Comparison of ENCODE assay signal across 18 cellular contexts in the genomic region with DNA sequence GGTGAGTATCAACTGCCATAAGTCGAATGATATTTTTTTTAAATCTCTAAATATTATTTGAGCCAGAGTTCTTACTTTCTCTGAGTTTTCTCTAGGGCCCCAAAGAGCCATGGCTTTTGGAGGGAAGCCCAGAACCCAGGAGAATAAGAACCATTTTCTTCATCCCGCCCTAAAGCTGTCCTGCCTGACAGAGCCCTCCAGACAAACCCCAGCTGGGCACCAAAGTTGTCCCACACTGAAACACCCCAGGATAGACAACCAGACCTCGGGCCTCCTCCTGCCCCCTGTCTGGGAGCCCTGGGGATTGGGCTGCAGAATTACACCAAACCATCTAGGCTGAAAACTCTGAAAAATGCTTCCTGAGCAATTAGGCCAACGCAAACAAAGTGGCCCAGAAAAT.
A peak's percentile ranks its signal among the peaks of the same experiment; 100 is the strongest.
DNase-seq lines count a peak whose midpoint lies in the region; ATAC-seq, FAIRE-seq and TF ChIP-seq lines count a peak whose summit lies in the region.
"Had no signal": no experiment of that assay in that cellular context is flagged by ENCODE, and none has a peak within 500 bp of the region (broad histone marks: within the 10 kb centered on the region; RNA-seq: fewer than 3 reads in every experiment).

No MANE protein-coding gene starts in this region.

- no peaks in the 10 kb centered on the region for H3K36me3 ChIP-seq in smooth muscle cell (ENCODE audit: low read depth)
- H3K36me3 ChIP-seq: Peyer's patch, SJSA1 had no signal

- H3K27ac ChIP-seq in smooth muscle cell (ENCODE audit: low read depth), result peak overlapping the region; percentile 37
- H3K27ac ChIP-seq: Peyer's patch, SJSA1 had no signal

- peaks cover 15% of the 10 kb centered on the region for H3K27me3 Mint-ChIP-seq in activated T-cell treated with anti-CD3 and anti-CD28 coated beads, Interleukin-2, amount 50 U/mL, for 72 hours (ENCODE audit: low read depth)
- peaks cover 5% of the 10 kb centered on the region for H3K27me3 Mint-ChIP-seq in T-helper 17 cell

- no peaks in the 10 kb centered on the region for H3K36me3 Mint-ChIP-seq in activated T-cell treated with anti-CD3 and anti-CD28 coated beads, Interleukin-2, amount 50 U/mL, for 72 hours (ENCODE audit: insufficient read depth in 2 of 2)
- H3K36me3 Mint-ChIP-seq in T-helper 17 cell (ENCODE audit: low read depth), result no peaks in the 10 kb centered on the region

- no peak for FAIRE-seq in H54 (lab: Jason Lieb, UNC)
- FAIRE-seq: A204.1 had no signal

- peak overlapping the region; percentile 51 to 52 for H3K4me3 Mint-ChIP-seq in activated T-cell treated with anti-CD3 and anti-CD28 coated beads, Interleukin-2, amount 50 U/mL, for 72 hours
- peak overlapping the region; percentile 55 for H3K4me3 Mint-ChIP-seq in T-helper 17 cell
- H3K4me3 Mint-ChIP-seq: B cell, H9, HFFc6 had no signal

- peaks cover 16% of the 10 kb centered on the region for H3K4me1 Mint-ChIP-seq in activated T-cell treated with anti-CD3 and anti-CD28 coated beads, Interleukin-2, amount 50 U/mL, for 72 hours (ENCODE audit: low read depth)
- H3K4me1 Mint-ChIP-seq in T-helper 17 cell, result peaks cover 5% of the 10 kb centered on the region
- H3K4me1 Mint-ChIP-seq: B cell had no signal

- peaks cover 7% of the 10 kb centered on the region for H3K4me1 ChIP-seq in smooth muscle cell (ENCODE audit: low read depth)
- H3K4me1 ChIP-seq: Peyer's patch, SJSA1 had no signal

- no peak for DNase-seq in activated T-cell treated with anti-CD3 and anti-CD28 coated beads, Interleukin-2, amount 50 U/mL, for 72 hours
- no peak for DNase-seq in activated T-cell treated with anti-CD3 and anti-CD28 coated beads, Interleukin-2, amount 50 U/mL, for 1 hour
- DNase-seq in T-helper 17 cell, result no peak
- no peak for DNase-seq in left ventricle myocardium superior
- no peak for DNase-seq in smooth muscle cell (lab: John Stamatoyannopoulos, UW; ENCODE audit: unreplicated experiment)
- DNase-seq in H54 (ENCODE audit: insufficient read length, low spot score), result no peak
- DNase-seq: EL, GF-D8, HFFc6, KG1, NCI-H2171 treated with DMSO at 0.1 percent for 48 hours, NCI-H446, Peyer's patch had no signal

- no peak overlapping the region for H3K4me3 ChIP-seq in smooth muscle cell
- H3K4me3 ChIP-seq: Peyer's patch, SJSA1 had no signal

- peak overlapping the region; percentile 11 for H3K4me2 ChIP-seq in smooth muscle cell

- no peaks in the 10 kb centered on the region for H3K79me2 ChIP-seq in smooth muscle cell (ENCODE audit: low read depth)

- H3F3A ChIP-seq in smooth muscle cell (ENCODE audit: low read depth), result peaks cover 3% of the 10 kb centered on the region

- H3K9ac ChIP-seq in smooth muscle cell (ENCODE audit: low read depth), result no peak overlapping the region

- no peak for TF ChIP-seq CTCF in smooth muscle cell (IDR thresholded peaks at IDR 0.05; ENCODE audit: borderline replicate concordance, insufficient read depth, poor library complexity, severe bottlenecking)

- no peak for TF ChIP-seq POLR2A in H54 (IDR thresholded peaks at IDR 0.05; ENCODE audit: low read depth, low read length)

- no peak for ATAC-seq in activated T-cell treated with anti-CD3 and anti-CD28 coated beads, Interleukin-2, amount 50 U/mL, for 72 hours (replicated peaks in 1 of 2)
- ATAC-seq in T-helper 17 cell, result no peak
- peak; percentile 34 for ATAC-seq in left ventricle myocardium superior
- ATAC-seq in HG03139 (IDR thresholded peaks at IDR 0.05; ENCODE audit: unreplicated experiment), result no peak

- H3K27ac Mint-ChIP-seq in activated T-cell treated with anti-CD3 and anti-CD28 coated beads, Interleukin-2, amount 50 U/mL, for 72 hours, result no peak overlapping the region
- no peak overlapping the region for H3K27ac Mint-ChIP-seq in T-helper 17 cell
- H3K27ac Mint-ChIP-seq: B cell, HFFc6 had no signal

- peaks cover 1 to 5% of the 10 kb centered on the region in 2 donors for H3K9me3 Mint-ChIP-seq in activated T-cell treated with anti-CD3 and anti-CD28 coated beads, Interleukin-2, amount 50 U/mL, for 72 hours
- H3K9me3 Mint-ChIP-seq: H9 had no signal

- no peaks in the 10 kb centered on the region for H3K27me3 ChIP-seq in smooth muscle cell (ENCODE audit: low read depth)
- H3K27me3 ChIP-seq: Peyer's patch, SJSA1 had no signal

- 84% methylated on average over 4 of the region's 4 CpGs for WGBS in smooth muscle cell (ENCODE audit: low lambda C conversion rate)

- H3K9me3 ChIP-seq in T-helper 17 cell (ENCODE audit: control insufficient read depth, low read length, poor library complexity, severe bottlenecking), result no peaks in the 10 kb centered on the region
- no peaks in the 10 kb centered on the region for H3K9me3 ChIP-seq in smooth muscle cell (replicated peaks; ENCODE audit: low read depth)
- H3K9me3 ChIP-seq: Peyer's patch, SJSA1 had no signal

- H4K20me1 ChIP-seq in smooth muscle cell (ENCODE audit: low read depth), result no peaks in the 10 kb centered on the region

- H2AFZ ChIP-seq in smooth muscle cell (ENCODE audit: low read depth), result no peak overlapping the region

- intact Hi-C loops in left ventricle myocardium superior (cut with micrococcal nuclease), result no loop called here
